24 cellular contexts compared by ENCODE assay signal in genomic region chr7:149778696-149779501, GRCh38. TPM values are rescaled to one million over a fixed set of nuclear protein-coding genes. Genes with fewer than 3 reads are reported as not detected.
"Had no signal": no experiment of that assay in that cellular context is flagged by ENCODE, and none has a peak within 500 bp of the region (broad histone marks: within the 10 kb centered on the region; RNA-seq: fewer than 3 reads in every experiment).

No MANE protein-coding gene starts in this region.

- H3K27me3 Mint-ChIP-seq: effector memory CD8-positive, alpha-beta T cell; natural killer cell treated with Interleukin-12 subunit alpha and Interleukin-12 subunit beta and Interleukin-15 and Interleukin-18, amount 100 ng/mL, for 72 hours; T-cell had no signal

- H3K4me3 Mint-ChIP-seq: activated B cell treated with CpG ODN at 0.5 μM for 24 hours; activated CD8-positive, alpha-beta T cell treated with anti-CD3 and anti-CD28 coated beads for 36 hours; effector memory CD8-positive, alpha-beta T cell; natural killer cell treated with Interleukin-12 subunit alpha and Interleukin-12 subunit beta and Interleukin-15 and Interleukin-18, amount 100 ng/mL, for 72 hours; T-cell; T-helper 2 cell treated with Interferon-gamma antibody and Interleukin-4, amounts not matched to agents 5 μg/mL and 100 μg/mL, for 36 hours had no signal

- H3K9me3 Mint-ChIP-seq: activated B cell treated with CpG ODN at 0.5 μM for 24 hours; activated CD8-positive, alpha-beta T cell treated with anti-CD3 and anti-CD28 coated beads for 36 hours; activated naive CD4-positive, alpha-beta T cell treated with anti-CD3 and anti-CD28 coated beads, Interleukin-2, amount 50 U/mL, for 72 hours; activated T-helper 2 cell treated with anti-CD3 and anti-CD28 coated beads, Interferon-gamma antibody, Interleukin-2, Interleukin-4, amounts not matched to agents 10 μg/mL and 5 μg/mL and 100 μg/mL, durations not matched to agents 14 hours and 24 hours and 36 hours; effector memory CD8-positive, alpha-beta T cell; natural killer cell treated with Interleukin-12 subunit alpha and Interleukin-12 subunit beta and Interleukin-15 and Interleukin-18, amount 100 ng/mL, for 72 hours; T-cell; T-helper 2 cell treated with Interferon-gamma antibody and Interleukin-4, amounts not matched to agents 5 μg/mL and 100 μg/mL, for 36 hours had no signal

- H3K27ac Mint-ChIP-seq: activated B cell treated with CpG ODN at 0.5 μM for 24 hours; activated CD8-positive, alpha-beta T cell treated with anti-CD3 and anti-CD28 coated beads for 36 hours; activated naive CD4-positive, alpha-beta T cell treated with anti-CD3 and anti-CD28 coated beads, Interleukin-2, amount 50 U/mL, for 72 hours; activated T-helper 2 cell treated with anti-CD3 and anti-CD28 coated beads, Interferon-gamma antibody, Interleukin-2, Interleukin-4, amounts not matched to agents 10 μg/mL and 5 μg/mL and 100 μg/mL, durations not matched to agents 14 hours and 24 hours and 36 hours; effector memory CD8-positive, alpha-beta T cell; natural killer cell treated with Interleukin-12 subunit alpha and Interleukin-12 subunit beta and Interleukin-15 and Interleukin-18, amount 100 ng/mL, for 72 hours; T-cell; T-helper 2 cell treated with Interferon-gamma antibody and Interleukin-4, amounts not matched to agents 5 μg/mL and 100 μg/mL, for 36 hours had no signal

- H3K36me3 Mint-ChIP-seq: activated naive CD4-positive, alpha-beta T cell treated with anti-CD3 and anti-CD28 coated beads, Interleukin-2, amount 50 U/mL, for 72 hours; natural killer cell treated with Interleukin-12 subunit alpha and Interleukin-12 subunit beta and Interleukin-15 and Interleukin-18, amount 100 ng/mL, for 72 hours; T-cell had no signal

- DNase-seq: activated B cell treated with CpG ODN at 0.5 μM for 24 hours; activated CD4-positive, alpha-beta T cell treated with anti-CD3 and anti-CD28 coated beads, Interleukin-2, amount 50 U/mL, for 1 hour; activated CD8-positive, alpha-beta T cell treated with anti-CD3 and anti-CD28 coated beads for 36 hours; activated T-cell treated with anti-CD3 and anti-CD28 coated beads, Interleukin-2, amount 50 U/mL, for 48 hours; adrenal gland; aorta; body of pancreas; cortex of kidney; effector memory CD8-positive, alpha-beta T cell; head of caudate nucleus; kidney glomerular epithelial cell; occipital lobe; psoas muscle; stimulated activated naive CD4-positive, alpha-beta T cell treated with Interleukin-2 at 50 U/mL for 16 hours; T-cell; transverse colon; uterus had no signal

- ATAC-seq: activated CD8-positive, alpha-beta T cell treated with anti-CD3 and anti-CD28 coated beads for 36 hours; activated naive CD4-positive, alpha-beta T cell treated with anti-CD3 and anti-CD28 coated beads, Interleukin-2, amount 50 U/mL, for 72 hours; body of pancreas; effector memory CD8-positive, alpha-beta T cell; gastroesophageal sphincter; left lobe of liver; mucosa of descending colon; natural killer cell treated with Interleukin-12 subunit alpha and Interleukin-12 subunit beta and Interleukin-15 and Interleukin-18, amount 100 ng/mL, for 72 hours; psoas muscle; T-cell had no signal

- H3K4me1 Mint-ChIP-seq: activated B cell treated with CpG ODN at 0.5 μM for 24 hours had no signal

RNA-seq across cellular contexts. Expression of gene ZNF467, which starts 5.5 kb away (rescaled TPM):
- total RNA-seq: activated T-helper 2 cell treated with anti-CD3 and anti-CD28 coated beads, Interferon-gamma antibody, Interleukin-2, Interleukin-4, amounts not matched to agents 10 μg/mL and 5 μg/mL and 100 μg/mL, durations not matched to agents 14 hours and 24 hours and 36 hours had no signal
